16 cellular contexts compared by ENCODE assay signal in genomic region chr10:122363311-122363710, GRCh38.
"Had no signal": no experiment of that assay in that cellular context is flagged by ENCODE, and none has a peak within 500 bp of the region (broad histone marks: within the 10 kb centered on the region; RNA-seq: fewer than 3 reads in every experiment).

No MANE protein-coding gene starts in this region.

- DNase-seq: activated CD4-positive, alpha-beta T cell treated with anti-CD3 and anti-CD28 coated beads, Interleukin-2, amount 50 U/mL, for 4 hours; activated effector memory CD4-positive, alpha-beta T cell treated with Interleukin-2 at 50 U/mL for 16 hours; activated naive CD4-positive, alpha-beta T cell treated with anti-CD3 and anti-CD28 coated beads, Interleukin-2, amount 10 ng/mL, durations not matched to agents 7 days and 5 days; amygdala; caudate nucleus; effector CD8-positive, alpha-beta T cell; left lung; naive thymus-derived CD8-positive, alpha-beta T cell; ovary; stimulated activated CD4-positive, alpha-beta T cell treated with anti-CD3 and anti-CD28 coated beads, Interleukin-1b, Interleukin-23, amount 100 ng/mL, for 48 hours had no signal

- H3K9me3 ChIP-seq: ovary, prostate gland, right atrium auricular region had no signal

- H3K4me3 Mint-ChIP-seq: activated naive CD4-positive, alpha-beta T cell treated with anti-CD3 and anti-CD28 coated beads, Interleukin-2, amount 10 ng/mL, durations not matched to agents 7 days and 5 days; naive thymus-derived CD8-positive, alpha-beta T cell; stimulated activated naive CD8-positive, alpha-beta T cell treated with anti-CD3 and anti-CD28 coated beads, Interleukin-15, amount 100 ng/mL, for 72 hours had no signal

- H3K27ac ChIP-seq: left lung, ovary, right atrium auricular region, tibial nerve had no signal

- H3K4me1 Mint-ChIP-seq: activated naive CD4-positive, alpha-beta T cell treated with anti-CD3 and anti-CD28 coated beads, Interleukin-2, amount 10 ng/mL, durations not matched to agents 7 days and 5 days had no signal

- H3K36me3 ChIP-seq: left lung, ovary, prostate gland, right atrium auricular region, tibial nerve had no signal

- H3K36me3 Mint-ChIP-seq: activated naive CD4-positive, alpha-beta T cell treated with anti-CD3 and anti-CD28 coated beads, Interleukin-2, amount 10 ng/mL, durations not matched to agents 7 days and 5 days had no signal

- H3K4me3 ChIP-seq: left lung, lung, ovary, prostate gland, right atrium auricular region, tibial nerve had no signal

- H3K27me3 ChIP-seq: left lung, ovary, right atrium auricular region, tibial nerve had no signal

- ATAC-seq: naive thymus-derived CD8-positive, alpha-beta T cell; SK-N-SH treated with all-trans-retinoic acid at 6 μM for 48 hours had no signal

- H3K27ac Mint-ChIP-seq: activated naive CD4-positive, alpha-beta T cell treated with anti-CD3 and anti-CD28 coated beads, Interleukin-2, amount 10 ng/mL, durations not matched to agents 7 days and 5 days; stimulated activated naive CD8-positive, alpha-beta T cell treated with anti-CD3 and anti-CD28 coated beads, Interleukin-15, amount 100 ng/mL, for 72 hours had no signal

- H3K4me1 ChIP-seq: left lung, prostate gland, right atrium auricular region had no signal
